In the genomic region with DNA sequence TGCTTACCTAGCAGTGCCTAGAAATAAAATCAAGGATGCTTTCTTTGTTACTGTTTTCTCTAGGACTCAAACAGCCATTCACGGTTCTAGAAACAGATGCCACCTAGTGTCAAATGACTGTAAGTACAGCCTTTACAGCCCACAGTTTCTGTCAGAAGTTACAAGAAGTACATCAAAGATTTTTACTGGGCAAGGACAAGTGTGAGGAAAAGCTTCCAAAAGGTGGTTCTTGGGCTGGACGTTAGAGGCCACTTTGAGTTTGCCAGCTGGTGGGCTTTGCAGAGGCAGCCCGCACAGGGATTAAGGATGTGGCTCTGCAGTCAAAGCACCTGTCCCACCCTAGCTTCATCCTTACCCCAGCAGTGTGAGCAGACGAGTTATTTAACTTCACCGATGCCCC, we compare ENCODE assay signal across 9 cellular contexts. TPM values are rescaled to one million over a fixed set of nuclear protein-coding genes. Genes with fewer than 3 reads are reported as not detected.
DNase-seq lines count a peak whose midpoint lies in the region; ATAC-seq and TF ChIP-seq lines count a peak whose summit lies in the region.
"Had no signal": no experiment of that assay in that cellular context is flagged by ENCODE, and none has a peak within 500 bp of the region (broad histone marks: within the 10 kb centered on the region; RNA-seq: fewer than 3 reads in every experiment).

No MANE protein-coding gene starts in this region.

- no peak overlapping the region for H3K4me3 ChIP-seq in naive thymus-derived CD4-positive, alpha-beta T cell (ENCODE audit: low read length)

- peaks cover 23 to 48% of the 10 kb centered on the region in 2 donors for H3K4me1 ChIP-seq in naive thymus-derived CD4-positive, alpha-beta T cell (ENCODE audit: control insufficient read depth in 2 of 2, insufficient read depth in 2 of 2, low read length in 2 of 2)

- peak overlapping the region; percentile 7 for H3K27ac Mint-ChIP-seq in activated naive CD8-positive, alpha-beta T cell
- no peak overlapping the region for H3K27ac Mint-ChIP-seq in activated naive CD8-positive, alpha-beta T cell treated with anti-CD3 and anti-CD28 coated beads for 36 hours
- H3K27ac Mint-ChIP-seq in naive thymus-derived CD4-positive, alpha-beta T cell: peak overlapping the region in 5 of 9 donors; percentile 7 to 73 (median 43)

- no peaks in the 10 kb centered on the region for H3K27me3 ChIP-seq in naive thymus-derived CD4-positive, alpha-beta T cell (ENCODE audit: control insufficient read depth in 2 of 2, insufficient read depth in 2 of 2, low read length in 2 of 2)

- no peaks in the 10 kb centered on the region for H3K9me3 Mint-ChIP-seq in activated naive CD8-positive, alpha-beta T cell (ENCODE audit: low read depth)
- no peaks in the 10 kb centered on the region for H3K9me3 Mint-ChIP-seq in activated naive CD8-positive, alpha-beta T cell treated with anti-CD3 and anti-CD28 coated beads for 36 hours
- no peaks in the 10 kb centered on the region for H3K9me3 Mint-ChIP-seq in naive thymus-derived CD4-positive, alpha-beta T cell

- POLR2A ChIA-PET in naive thymus-derived CD4-positive, alpha-beta T cell (lab: Charles Lee): no interaction called here

- no peak for TF ChIP-seq POLR2A in erythroblast (IDR thresholded peaks at IDR 0.05; ENCODE audit: low read length)

- H3K36me3 ChIP-seq in naive thymus-derived CD4-positive, alpha-beta T cell (ENCODE audit: control insufficient read depth in 2 of 3, insufficient read depth in 3 of 3, low read length in 3 of 3): no peaks in the 10 kb centered on the region

- DNase-seq in activated naive CD8-positive, alpha-beta T cell treated with anti-CD3 and anti-CD28 coated beads for 36 hours: no peak
- peak; percentile 41 for DNase-seq in NCI-H1105 (lab: John Stamatoyannopoulos, UW)
- peak; percentile 63 to 75 for DNase-seq in erythroblast (lab: John Stamatoyannopoulos, UW)
- DNase-seq in naive thymus-derived CD4-positive, alpha-beta T cell: peak in 7 of 9 donors; percentile 35 to 65 (median 55)

- peak overlapping the region; percentile 57 for H3K4me3 Mint-ChIP-seq in activated naive CD8-positive, alpha-beta T cell
- H3K4me3 Mint-ChIP-seq in activated naive CD8-positive, alpha-beta T cell treated with anti-CD3 and anti-CD28 coated beads for 36 hours: no peak overlapping the region
- peak overlapping the region in 7 of 10 donors; percentile 5 to 60 (median 25) for H3K4me3 Mint-ChIP-seq in naive thymus-derived CD4-positive, alpha-beta T cell

- no peak overlapping the region for H3K27ac ChIP-seq in naive thymus-derived CD4-positive, alpha-beta T cell (ENCODE audit: low read depth, low read length)
- H3K27ac ChIP-seq: epithelial cell of prostate had no signal

- intact Hi-C loops in naive thymus-derived CD4-positive, alpha-beta T cell (cut with micrococcal nuclease): loop anchor here (1.0 to 10.0 kb wide), 5 partner anchors 91 to 241 kb away; partner anchors contain the start of genes NDUFS8 (in 1 of the 2) and UNC93B1 (in 1 of the 2)

- H3K27me3 Mint-ChIP-seq in activated naive CD8-positive, alpha-beta T cell: no peaks in the 10 kb centered on the region
- no peaks in the 10 kb centered on the region for H3K27me3 Mint-ChIP-seq in activated naive CD8-positive, alpha-beta T cell treated with anti-CD3 and anti-CD28 coated beads for 36 hours
- H3K27me3 Mint-ChIP-seq in naive thymus-derived CD4-positive, alpha-beta T cell: no peaks in the 10 kb centered on the region

- H3K36me3 Mint-ChIP-seq in activated naive CD8-positive, alpha-beta T cell: no peaks in the 10 kb centered on the region
- H3K36me3 Mint-ChIP-seq in activated naive CD8-positive, alpha-beta T cell treated with anti-CD3 and anti-CD28 coated beads for 36 hours: no peaks in the 10 kb centered on the region
- no peaks in the 10 kb centered on the region for H3K36me3 Mint-ChIP-seq in naive thymus-derived CD4-positive, alpha-beta T cell

- peaks cover 78% of the 10 kb centered on the region for H3K4me1 Mint-ChIP-seq in activated naive CD8-positive, alpha-beta T cell (ENCODE audit: low read depth)
- peaks cover 55% of the 10 kb centered on the region for H3K4me1 Mint-ChIP-seq in activated naive CD8-positive, alpha-beta T cell treated with anti-CD3 and anti-CD28 coated beads for 36 hours
- peaks cover 38 to 91% (median 71%) of the 10 kb centered on the region in 7 donors for H3K4me1 Mint-ChIP-seq in naive thymus-derived CD4-positive, alpha-beta T cell

- ATAC-seq in SK-N-SH treated with all-trans-retinoic acid at 6 μM for 48 hours (peak; percentile 77), GM18858 (IDR thresholded peaks at IDR 0.05; ENCODE audit: unreplicated experiment) (no peak), GM19023 (IDR thresholded peaks at IDR 0.05; ENCODE audit: unreplicated experiment) (no peak)
- peak; percentile 82 for ATAC-seq in naive thymus-derived CD4-positive, alpha-beta T cell

- H3K9me3 ChIP-seq in naive thymus-derived CD4-positive, alpha-beta T cell (ENCODE audit: control insufficient read depth in 2 of 3, low read length in 3 of 3): no peaks in the 10 kb centered on the region

- CTCF ChIA-PET in naive thymus-derived CD4-positive, alpha-beta T cell (lab: Charles Lee): interaction anchor here (1.4 kb wide), 1 partner anchor 12 kb away, joined by 3 read pairs; no protein-coding TSS in a partner anchor

TF ChIP-seq in SK-N-SH treated with all-trans-retinoic acid at 6 μM for 48 hours, 23 proteins besides CTCF, POLR2A, EP300 and RAD21:
- no peak for TF ChIP-seq ESRRG (CRISPR knock-in tag; IDR thresholded peaks at IDR 0.05)

RNA-seq across cellular contexts. Expression of gene KMT5B, which starts 6.9 kb away (rescaled TPM):
- 10 to 100 TPM; 15.7 to 18.4 TPM for total RNA-seq in activated naive CD8-positive, alpha-beta T cell treated with anti-CD3 and anti-CD28 coated beads for 36 hours
- 10 to 100 TPM; 32.7 to 68.2 (median 43.8) TPM for total RNA-seq in naive thymus-derived CD4-positive, alpha-beta T cell
- polyA plus RNA-seq in naive thymus-derived CD4-positive, alpha-beta T cell: 10 to 100 TPM; 42.2 to 58.6 TPM

Comparison
In these comparisons a context has a peak if more than half of its experiments do, and no peak if none do; other contexts are left out.
1. ATAC-seq: peak in SK-N-SH treated with all-trans-retinoic acid at 6 μM for 48 hours (single experiment) and naive thymus-derived CD4-positive, alpha-beta T cell (single experiment); none in GM18858 (single experiment) and GM19023 (single experiment).